9 cellular contexts compared by ENCODE assay signal in the genomic region with DNA sequence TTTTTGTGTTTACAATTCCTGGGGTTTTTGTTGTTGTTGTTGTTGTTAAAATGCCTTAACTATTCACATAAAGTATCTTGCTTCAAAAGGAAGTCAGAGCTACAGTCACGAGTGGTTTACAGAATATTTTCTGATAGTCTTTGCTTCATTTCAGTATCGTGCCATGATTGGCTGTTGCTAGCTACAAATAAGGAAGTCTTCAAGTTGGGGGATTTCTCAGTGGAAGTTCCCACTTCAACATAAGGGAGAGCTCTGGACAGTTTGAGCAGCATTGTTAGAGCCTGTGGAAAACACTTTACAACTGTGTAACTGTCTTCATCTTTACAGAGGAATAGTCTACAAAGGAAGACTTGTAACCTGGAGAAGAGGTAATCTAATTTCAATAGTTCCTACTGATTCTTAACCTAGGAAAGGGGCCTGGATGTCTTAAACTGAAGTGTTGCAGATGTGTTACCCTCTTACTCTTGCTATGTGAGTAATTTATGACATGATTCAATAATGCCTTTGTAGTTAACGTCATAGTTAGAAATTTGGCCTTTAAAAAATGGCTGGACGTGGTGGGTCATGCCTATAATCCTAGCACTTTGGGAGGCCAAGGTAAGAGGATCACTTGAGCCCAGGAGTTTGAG. TPM values are rescaled to one million over a fixed set of nuclear protein-coding genes. Genes with fewer than 3 reads are reported as not detected.
DNase-seq lines count a peak whose midpoint lies in the region; ATAC-seq and TF ChIP-seq lines count a peak whose summit lies in the region.
"Had no signal": no experiment of that assay in that cellular context is flagged by ENCODE, and none has a peak within 500 bp of the region (broad histone marks: within the 10 kb centered on the region; RNA-seq: fewer than 3 reads in every experiment).

No MANE protein-coding gene starts in this region.

- H3K27me3 ChIP-seq in OCI-LY3 (ENCODE audit: low read depth, low read length), result no peaks in the 10 kb centered on the region
- no peaks in the 10 kb centered on the region for H3K27me3 ChIP-seq in naive thymus-derived CD4-positive, alpha-beta T cell (ENCODE audit: control insufficient read depth in 2 of 2, insufficient read depth in 2 of 2, low read length in 2 of 2)
- H3K27me3 ChIP-seq: BLaER1 treated with 17β-estradiol and CSF1 and Interleukin-3, amounts not matched to agents 10 nM and 100 nM had no signal

- intact Hi-C loops in naive thymus-derived CD4-positive, alpha-beta T cell (cut with micrococcal nuclease), result loop anchor here (1.0 to 5.0 kb wide), 7 partner anchors 23 to 875 kb away; partner anchors contain the start of genes TANK (in 2 of the 2) and PSMD14 (in 1 of the 2)

- peaks cover 60% of the 10 kb centered on the region for H3K4me1 Mint-ChIP-seq in activated CD4-positive, alpha-beta T cell treated with anti-CD3 and anti-CD28 coated beads, Interleukin-2, amount 10 ng/mL, durations not matched to agents 7 days and 5 days
- peaks cover 23 to 71% (median 58%) of the 10 kb centered on the region in 7 donors for H3K4me1 Mint-ChIP-seq in naive thymus-derived CD4-positive, alpha-beta T cell

- peaks cover 14% of the 10 kb centered on the region for H3K36me3 ChIP-seq in OCI-LY3 (replicated peaks; ENCODE audit: low read depth, low read length)
- H3K36me3 ChIP-seq in naive thymus-derived CD4-positive, alpha-beta T cell (ENCODE audit: control insufficient read depth in 2 of 3, insufficient read depth in 3 of 3, low read length in 3 of 3), result no peaks in the 10 kb centered on the region
- H3K36me3 ChIP-seq: BLaER1 treated with 17β-estradiol and CSF1 and Interleukin-3, amounts not matched to agents 10 nM and 100 nM had no signal

- peaks cover 26% of the 10 kb centered on the region for H4K20me1 ChIP-seq in OCI-LY3 (ENCODE audit: insufficient read depth, low read length)

- H3K79me2 ChIP-seq in OCI-LY3 (ENCODE audit: low read length), result peaks cover 56% of the 10 kb centered on the region

- POLR2A ChIA-PET in activated CD4-positive, alpha-beta T cell treated with anti-CD3 and anti-CD28 coated beads, Interleukin-2, amount 10 ng/mL, durations not matched to agents 7 days and 5 days (lab: Charles Lee), result interaction anchor here (0.9 kb wide), 1 partner anchor 33 kb away, joined by 4 read pairs; no protein-coding TSS in a partner anchor
- POLR2A ChIA-PET in naive thymus-derived CD4-positive, alpha-beta T cell (lab: Charles Lee), result interaction anchor here (0.6 to 2.2 kb wide), 3 partner anchors 24 to 463 kb away, joined by 3 to 12 read pairs (median 5); partner anchors contain the start of gene TANK

- H3K4me3 Mint-ChIP-seq in activated CD4-positive, alpha-beta T cell treated with anti-CD3 and anti-CD28 coated beads, Interleukin-2, amount 10 ng/mL, durations not matched to agents 7 days and 5 days, result peak overlapping the region; percentile 84
- H3K4me3 Mint-ChIP-seq in naive thymus-derived CD4-positive, alpha-beta T cell, result peak overlapping the region; percentile 68 to 98 (median 91)

- H3K4me3 ChIP-seq in OCI-LY3 (ENCODE audit: low read length) (peak overlapping the region; percentile 94), coronary artery (peak overlapping the region; percentile 51)
- peak overlapping the region; percentile 67 for H3K4me3 ChIP-seq in naive thymus-derived CD4-positive, alpha-beta T cell (ENCODE audit: low read length)

- peaks cover 8% of the 10 kb centered on the region for H3K9me3 Mint-ChIP-seq in activated CD4-positive, alpha-beta T cell treated with anti-CD3 and anti-CD28 coated beads, Interleukin-2, amount 10 ng/mL, durations not matched to agents 7 days and 5 days
- H3K9me3 Mint-ChIP-seq in naive thymus-derived CD4-positive, alpha-beta T cell, result peaks cover 0 to 10% (median 0%) of the 10 kb centered on the region in 11 donors

- H3K36me3 Mint-ChIP-seq in activated CD4-positive, alpha-beta T cell treated with anti-CD3 and anti-CD28 coated beads, Interleukin-2, amount 10 ng/mL, durations not matched to agents 7 days and 5 days (ENCODE audit: low read depth), result peaks cover 8% of the 10 kb centered on the region
- peaks cover 0 to 29% (median 4%) of the 10 kb centered on the region in 5 donors for H3K36me3 Mint-ChIP-seq in naive thymus-derived CD4-positive, alpha-beta T cell

- CTCF ChIA-PET in activated CD4-positive, alpha-beta T cell treated with anti-CD3 and anti-CD28 coated beads, Interleukin-2, amount 10 ng/mL, durations not matched to agents 7 days and 5 days (lab: Charles Lee), result interaction anchor here (0.9 to 2.8 kb wide), 4 partner anchors 12 to 73 kb away, joined by 3 to 11 read pairs (median 4); no protein-coding TSS in a partner anchor
- CTCF ChIA-PET in naive thymus-derived CD4-positive, alpha-beta T cell (lab: Charles Lee), result interaction anchor here (0.8 to 1.9 kb wide), 3 partner anchors 18 to 816 kb away, joined by 3 to 9 read pairs (median 5); no protein-coding TSS in a partner anchor

- no peak for TF ChIP-seq CTCF in OCI-LY3 (IDR thresholded peaks at IDR 0.05; ENCODE audit: low read depth, low read length)
- TF ChIP-seq CTCF in coronary artery (IDR thresholded peaks at IDR 0.05), result no peak

- H2AFZ ChIP-seq in OCI-LY3 (ENCODE audit: low read depth, low read length), result peak overlapping the region; percentile 68

- no peaks in the 10 kb centered on the region for H3K9me3 ChIP-seq in OCI-LY3 (ENCODE audit: insufficient read depth, low read length)
- H3K9me3 ChIP-seq in naive thymus-derived CD4-positive, alpha-beta T cell (ENCODE audit: control insufficient read depth in 2 of 3, low read length in 3 of 3), result no peaks in the 10 kb centered on the region

- peak overlapping the region; percentile 93 for H3K27ac Mint-ChIP-seq in activated CD4-positive, alpha-beta T cell treated with anti-CD3 and anti-CD28 coated beads, Interleukin-2, amount 10 ng/mL, durations not matched to agents 7 days and 5 days
- peak overlapping the region; percentile 89 to 99 (median 95) for H3K27ac Mint-ChIP-seq in naive thymus-derived CD4-positive, alpha-beta T cell

- peak overlapping the region; percentile 89 for H3K4me2 ChIP-seq in OCI-LY3 (ENCODE audit: low read length)

- ATAC-seq in HG02610 (IDR thresholded peaks at IDR 0.05; ENCODE audit: unreplicated experiment), result peak; percentile 89
- ATAC-seq in naive thymus-derived CD4-positive, alpha-beta T cell, result peak; percentile 94

- DNase-seq in activated CD4-positive, alpha-beta T cell treated with anti-CD3 and anti-CD28 coated beads, Interleukin-2, amount 10 ng/mL, durations not matched to agents 7 days and 5 days, result peak; percentile 46
- no peak for DNase-seq in activated CD4-positive, alpha-beta T cell treated with anti-CD3 and anti-CD28 coated beads, Interleukin-2, amount 50 U/mL, for 48 hours
- no peak for DNase-seq in coronary artery (ENCODE audit: low spot score)
- DNase-seq in naive thymus-derived CD4-positive, alpha-beta T cell, result peak in 6 of 9 donors; percentile 31 to 76 (median 48)
- no peak for DNase-seq in retina
- no peak for DNase-seq in ecto neural progenitor cell (ENCODE audit: low spot score)

- no peaks in the 10 kb centered on the region for H3K27me3 Mint-ChIP-seq in activated CD4-positive, alpha-beta T cell treated with anti-CD3 and anti-CD28 coated beads, Interleukin-2, amount 10 ng/mL, durations not matched to agents 7 days and 5 days
- H3K27me3 Mint-ChIP-seq in naive thymus-derived CD4-positive, alpha-beta T cell, result no peaks in the 10 kb centered on the region

- peak overlapping the region; percentile 90 for H3K9ac ChIP-seq in OCI-LY3 (ENCODE audit: low read length)

- peaks cover 49% of the 10 kb centered on the region for H3K4me1 ChIP-seq in OCI-LY3 (ENCODE audit: low read length)
- peaks cover 21 to 27% of the 10 kb centered on the region in 2 donors for H3K4me1 ChIP-seq in naive thymus-derived CD4-positive, alpha-beta T cell (ENCODE audit: control insufficient read depth in 2 of 2, insufficient read depth in 2 of 2, low read length in 2 of 2)

- H3K27ac ChIP-seq in OCI-LY3 (ENCODE audit: low read length) (peak overlapping the region; percentile 98), coronary artery (peak overlapping the region; percentile 55 to 64)
- H3K27ac ChIP-seq in naive thymus-derived CD4-positive, alpha-beta T cell (ENCODE audit: low read depth, low read length), result peak overlapping the region; percentile 83

RNA-seq across cellular contexts. Expression of gene TANK, which starts 23.4 kb away (rescaled TPM):
- total RNA-seq in activated CD4-positive, alpha-beta T cell treated with anti-CD3 and anti-CD28 coated beads, Interleukin-2, amount 10 ng/mL, durations not matched to agents 7 days and 5 days, result 10 to 100 TPM; 71.5 to 74.1 TPM
- 100 to 1,000 TPM in 2 of 5 experiments, 10 to 100 TPM in 3; 57.4 to 142 (median 62.4) TPM for total RNA-seq in naive thymus-derived CD4-positive, alpha-beta T cell
- 10 to 100 TPM; 45.5 to 50.3 TPM for polyA plus RNA-seq in naive thymus-derived CD4-positive, alpha-beta T cell

Comparison
In these comparisons a context has a peak if more than half of its experiments do, and no peak if none do; other contexts are left out.
1. DNase-seq: peak in activated CD4-positive, alpha-beta T cell treated with anti-CD3 and anti-CD28 coated beads, Interleukin-2, amount 10 ng/mL, durations not matched to agents 7 days and 5 days (single experiment) and naive thymus-derived CD4-positive, alpha-beta T cell (6 of 9); none in activated CD4-positive, alpha-beta T cell treated with anti-CD3 and anti-CD28 coated beads, Interleukin-2, amount 50 U/mL, for 48 hours (0 of 2), coronary artery (single experiment), retina (single experiment) and ecto neural progenitor cell (single experiment).
2. Peak in every context shown above with its lines, with median percentiles within 50 percentile points of each other: H3K27ac ChIP-seq and H3K4me3 ChIP-seq.